8 cellular contexts compared by ENCODE assay signal in genomic region chr20:652611-653109, GRCh38. TPM values are rescaled to one million over a fixed set of nuclear protein-coding genes. Genes with fewer than 3 reads are reported as not detected.
A peak's percentile ranks its signal among the peaks of the same experiment; 100 is the strongest.
DNase-seq lines count a peak whose midpoint lies in the region; ATAC-seq and TF ChIP-seq lines count a peak whose summit lies in the region.

No MANE protein-coding gene starts in this region.

- TF ChIP-seq CTCF in WI38 (IDR thresholded peaks at IDR 0.05; ENCODE audit: low read depth, low read length) (no peak), fibroblast of the aortic adventitia (IDR thresholded peaks at IDR 0.05; ENCODE audit: insufficient read depth, low read length) (no peak)

- peaks cover 5% of the 10 kb centered on the region for H3K79me2 ChIP-seq in trophoblast cell (ENCODE audit: control insufficient read depth, insufficient read depth, low read length, poor library complexity)

- no peak overlapping the region for H3K23ac ChIP-seq in trophoblast cell (ENCODE audit: low read length)

- peak overlapping the region; percentile 26 for H3K27ac ChIP-seq in trophoblast cell (ENCODE audit: low read depth, low read length)

- peak overlapping the region; percentile 5 for H2BK12ac ChIP-seq in trophoblast cell (ENCODE audit: low read length)

- WGBS in trophoblast cell (ENCODE audit: extremely low coverage, insufficient coverage, insufficient read length): no CpG with 5 or more reads among the region's 36 CpGs

- peaks cover 13 to 15% of the 10 kb centered on the region in 2 experiments for H3K4me1 ChIP-seq in trophoblast cell (ENCODE audit: control insufficient read depth in 1 of 2, insufficient read depth in 2 of 2, low read length in 2 of 2)

- H3K27me3 ChIP-seq in trophoblast cell (ENCODE audit: insufficient read depth, low read length): no peaks in the 10 kb centered on the region

- peak; percentile 19 for ATAC-seq in HG02571 (IDR thresholded peaks at IDR 0.05; ENCODE audit: unreplicated experiment)
- ATAC-seq in HG03571 (IDR thresholded peaks at IDR 0.05; ENCODE audit: unreplicated experiment): no peak

- H2AK5ac ChIP-seq in trophoblast cell (ENCODE audit: low read length): peak overlapping the region; percentile 39

- peaks cover 2% of the 10 kb centered on the region for H3K9me3 ChIP-seq in trophoblast cell (ENCODE audit: insufficient read depth, low read depth, low read length)

- H3K4me3 ChIP-seq in WI38 (ENCODE audit: low read depth, low read length) (peak overlapping the region; percentile 92), fibroblast of the aortic adventitia (ENCODE audit: low read depth, low read length) (peak overlapping the region; percentile 82), trophoblast cell (ENCODE audit: low read depth, low read length) (peak overlapping the region; percentile 91)

- H2AFZ ChIP-seq in trophoblast cell (ENCODE audit: insufficient read depth, low read length, poor library complexity): peak overlapping the region; percentile 86

- peak overlapping the region; percentile 95 for H4K91ac ChIP-seq in trophoblast cell (ENCODE audit: low read depth, low read length)

- peak overlapping the region; percentile 92 for H3K18ac ChIP-seq in trophoblast cell (ENCODE audit: low read length)

- peak overlapping the region; percentile 89 for H3K4me2 ChIP-seq in trophoblast cell (ENCODE audit: low read length)

- H4K8ac ChIP-seq in trophoblast cell (ENCODE audit: low read depth, low read length): peak overlapping the region; percentile 69

- peak overlapping the region; percentile 37 for H2BK120ac ChIP-seq in trophoblast cell (ENCODE audit: insufficient read depth, low read length, poor library complexity)

- peak overlapping the region; percentile 77 for H2BK5ac ChIP-seq in trophoblast cell (ENCODE audit: low read depth, low read length, poor library complexity)

- peak overlapping the region; percentile 81 for H3K14ac ChIP-seq in trophoblast cell (ENCODE audit: low read length)

- H3K4ac ChIP-seq in trophoblast cell (ENCODE audit: low read depth, low read length): peak overlapping the region; percentile 53

- H4K12ac ChIP-seq in trophoblast cell (ENCODE audit: low read depth, low read length): peak overlapping the region; percentile 11

- peaks cover 16 to 17% of the 10 kb centered on the region in 2 experiments for H3K36me3 ChIP-seq in trophoblast cell (ENCODE audit: control insufficient read depth in 1 of 2, insufficient read depth in 2 of 2, low read length in 2 of 2)

- DNase-seq in EH (ENCODE audit: low read depth) (peak; percentile 53), fibroblast of the aortic adventitia (ENCODE audit: low read depth) (peak; percentile 45), trophoblast cell (no peak), kidney tubule cell (ENCODE audit: low spot score) (no peak), A172 (ENCODE audit: low spot score) (no peak)

- peaks cover 13% of the 10 kb centered on the region for H3K79me1 ChIP-seq in trophoblast cell (ENCODE audit: low read length)

- peak overlapping the region; percentile 87 for H3K9ac ChIP-seq in trophoblast cell (ENCODE audit: low read length)

RNA-seq across cellular contexts. Expression of gene SRXN1, which starts 0.3 kb away (rescaled TPM):
- total RNA-seq in fibroblast of the aortic adventitia (ENCODE audit: low replicate concordance): 17.7 and 67.9 TPM in 2 replicates
- 22.9 and 25.4 TPM in 2 replicates for polyA plus RNA-seq in trophoblast cell (2013)
- 142 and 158 TPM in 2 replicates for total RNA-seq in A172 (2014; rRNA removed; shearing (Covaris generic))

RNA-seq across cellular contexts. Expression of gene SCRT2, which starts 22.9 kb away (rescaled TPM):
- not detected in 2 replicates for total RNA-seq in fibroblast of the aortic adventitia (ENCODE audit: low replicate concordance)
- not detected in 2 replicates for polyA plus RNA-seq in trophoblast cell (2013)
- total RNA-seq in A172 (2014; rRNA removed; shearing (Covaris generic)): not detected in 2 replicates

RNA-seq across cellular contexts. Expression of gene TCF15, which starts 42.6 kb away (rescaled TPM):
- total RNA-seq in fibroblast of the aortic adventitia (ENCODE audit: low replicate concordance): not detected in 2 replicates
- polyA plus RNA-seq in trophoblast cell (2013): 1.1 and 1.3 TPM in 2 replicates
- not detected in 2 replicates for total RNA-seq in A172 (2014; rRNA removed; shearing (Covaris generic))

Comparison
In these comparisons a context has a peak if more than half of its experiments do, and no peak if none do; other contexts are left out.
1. DNase-seq: peak in EH (single experiment) and fibroblast of the aortic adventitia (single experiment); none in trophoblast cell (0 of 2), kidney tubule cell (single experiment) and A172 (single experiment).
2. Peak in every context shown above with its lines, with median percentiles within 50 percentile points of each other: H3K4me3 ChIP-seq.